Comparison of ENCODE assay signal across 8 cellular contexts in the genomic region with DNA sequence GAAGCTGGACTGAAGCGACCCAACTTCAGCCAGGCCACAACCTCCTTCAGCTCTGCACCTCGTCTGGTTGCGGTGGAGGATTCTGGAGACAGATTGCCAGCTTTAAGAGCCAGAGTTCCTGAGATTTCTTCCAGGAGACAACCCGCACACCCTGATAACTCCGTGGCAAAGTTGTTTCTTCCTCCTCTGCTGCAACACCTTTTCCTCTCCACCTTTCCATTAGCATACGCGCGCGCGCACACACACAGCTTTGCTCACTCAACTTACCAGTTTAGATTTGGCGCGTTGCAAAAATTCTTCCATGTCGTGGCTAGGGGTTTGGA. TPM values are rescaled to one million over a fixed set of nuclear protein-coding genes. Genes with fewer than 3 reads are reported as not detected.
DNase-seq lines count a peak whose midpoint lies in the region; ATAC-seq and TF ChIP-seq lines count a peak whose summit lies in the region.

No MANE protein-coding gene starts in this region.

- H3K4me1 ChIP-seq in A673 (ENCODE audit: insufficient read depth, low read length, poor library complexity, severe bottlenecking): no peaks in the 10 kb centered on the region

- DNase-seq in A673 (ENCODE audit: low spot score): no peak
- DNase-seq in NCI-H510A (lab: John Stamatoyannopoulos, UW): peak; percentile 56
- DNase-seq in epithelial cell of proximal tubule (ENCODE audit: low read depth): no peak
- no peak for DNase-seq in neural crest cell (ENCODE audit: low read depth, low spot score)
- no peak for DNase-seq in activated naive CD4-positive, alpha-beta T cell treated with anti-CD3 and anti-CD28 coated beads, Interleukin-2, amount 50 U/mL, for 16 hours
- DNase-seq in HEK293T (ENCODE audit: extremely low spot score): no peak
- no peak for DNase-seq in cortex of kidney (lab: John Stamatoyannopoulos, UW)

- peaks cover 19% of the 10 kb centered on the region for H3K4me1 Mint-ChIP-seq in neural crest cell

- CTCF ChIA-PET in A673 (lab: Charles Lee): no interaction called here
- CTCF ChIA-PET in HEK293T (lab: Yijun Ruan, JAX): interaction anchor here (0.5 kb wide), 1 partner anchor 39 kb away, joined by 4 read pairs; no protein-coding TSS in a partner anchor

- no peaks in the 10 kb centered on the region for H3K36me3 Mint-ChIP-seq in neural crest cell (ENCODE audit: low read depth)

- no peak overlapping the region for H3K27ac ChIP-seq in A673 (ENCODE audit: low read depth, low read length, poor library complexity, severe bottlenecking)

- TF ChIP-seq CTCF in A673 (conservative IDR thresholded peaks at IDR 0.05; ENCODE audit: low read depth, low read length): no peak
- TF ChIP-seq CTCF in epithelial cell of proximal tubule (conservative IDR thresholded peaks at IDR 0.05; ENCODE audit: low read depth, low read length): no peak
- TF ChIP-seq CTCF in neural crest cell (conservative IDR thresholded peaks at IDR 0.05): no peak

- POLR2A ChIA-PET in A673 (lab: Charles Lee; ENCODE audit: low non-redundant PET): no interaction called here
- POLR2A ChIA-PET in HEK293T (lab: Yijun Ruan, JAX): no interaction called here

- H3K36me3 ChIP-seq in A673 (ENCODE audit: insufficient read depth, low read length, poor library complexity, severe bottlenecking): no peaks in the 10 kb centered on the region

- intact Hi-C loops in A673 (cut with micrococcal nuclease; ENCODE audit: unreplicated experiment): no loop called here

- H3K27me3 Mint-ChIP-seq in neural crest cell (ENCODE audit: low read depth): peaks cover 88% of the 10 kb centered on the region

- H3K4me3 ChIP-seq in A673 (ENCODE audit: low read depth, low read length, poor library complexity, severe bottlenecking) (peak overlapping the region; percentile 30), epithelial cell of proximal tubule (ENCODE audit: low read depth, low read length) (peak overlapping the region; percentile 82)

- no peaks in the 10 kb centered on the region for H3K9me3 Mint-ChIP-seq in neural crest cell

- no peaks in the 10 kb centered on the region for H3K9me3 ChIP-seq in A673 (ENCODE audit: low read depth, low read length, poor library complexity, severe bottlenecking)

- no TSS peak for BruUV-seq in A673 (replicated peaks; lab: Mats Ljungman, UMichigan)

- H3K27ac Mint-ChIP-seq in neural crest cell (ENCODE audit: unreplicated experiment): no peak overlapping the region

- ATAC-seq in GM18498 (IDR thresholded peaks at IDR 0.05; ENCODE audit: unreplicated experiment): no peak

- H3K4me3 Mint-ChIP-seq in neural crest cell: peak overlapping the region; percentile 89

- peaks cover 79% of the 10 kb centered on the region for H3K27me3 ChIP-seq in A673 (replicated peaks; ENCODE audit: insufficient read depth, low read depth, low read length, poor library complexity)

TF ChIP-seq in HEK293T, 16 proteins besides CTCF, POLR2A, EP300 and RAD21:
- TF ChIP-seq FOXK2 (IDR thresholded peaks at IDR 0.05): no peak
- no peak for TF ChIP-seq SUZ12 (IDR thresholded peaks at IDR 0.05)
- TF ChIP-seq ZNF384 (IDR thresholded peaks at IDR 0.05): no peak
- no peak for TF ChIP-seq HDGF (IDR thresholded peaks at IDR 0.05; ENCODE audit: borderline replicate concordance)
- TF ChIP-seq CTBP1 (IDR thresholded peaks at IDR 0.05; ENCODE audit: borderline replicate concordance): no peak
- no peak for TF ChIP-seq LEF1 (IDR thresholded peaks at IDR 0.05; ENCODE audit: borderline replicate concordance)
- TF ChIP-seq BHLHE40 (IDR thresholded peaks at IDR 0.05; ENCODE audit: borderline replicate concordance): no peak
- TF ChIP-seq ARNT (IDR thresholded peaks at IDR 0.05): no peak
- TF ChIP-seq NFRKB (IDR thresholded peaks at IDR 0.05): no peak

RNA-seq across cellular contexts. Expression of a gene that starts 0.3 kb away (rescaled TPM):
- total RNA-seq in A673 (2021): not detected in 2 replicates
- 0.63 and 1.5 TPM in 2 replicates for total RNA-seq in epithelial cell of proximal tubule
- total RNA-seq in neural crest cell: 4.3 and 5.4 TPM in 2 replicates
